Comparison of ENCODE assay signal across 8 cellular contexts in the genomic region with DNA sequence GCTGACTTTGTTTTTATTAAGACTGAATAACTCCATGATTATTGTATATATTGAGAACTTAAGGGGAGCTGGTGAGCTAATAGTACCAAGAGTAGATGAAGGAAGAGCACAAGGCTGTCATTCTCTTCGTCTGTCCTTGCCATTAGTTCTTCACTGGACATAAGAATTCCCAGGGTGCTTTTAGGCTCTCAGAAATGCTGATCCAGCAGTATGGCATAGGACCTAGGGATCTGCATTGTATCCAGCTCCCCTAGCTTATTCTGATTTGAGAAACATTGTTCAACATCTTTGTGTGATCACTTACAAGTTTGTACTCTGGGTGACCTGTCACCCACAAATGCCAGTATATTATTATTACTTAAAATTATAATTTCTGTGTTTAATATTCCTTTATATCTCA.
"Had no signal": no experiment of that assay in that cellular context is flagged by ENCODE, and none has a peak within 500 bp of the region (broad histone marks: within the 10 kb centered on the region; RNA-seq: fewer than 3 reads in every experiment).

No MANE protein-coding gene starts in this region.

- FAIRE-seq: HTR-8/SVneo had no signal

- H3K4me1 ChIP-seq: HAP-1 had no signal

- H3K4me2 ChIP-seq: GM23338, KMS-11 had no signal

- H3K27ac ChIP-seq: KMS-11 had no signal

- DNase-seq: H7, HFFc6, KBM-7 had no signal

- H3K4me3 ChIP-seq: GM23338, HAP-1 had no signal

- ATAC-seq: GM23338, HCT116 had no signal

- H3K9ac ChIP-seq: KMS-11 had no signal

- H3K9me3 ChIP-seq: HAP-1 had no signal

- H2AFZ ChIP-seq: GM23338 had no signal
